Comparison of ENCODE assay signal across 8 cellular contexts in the genomic region with DNA sequence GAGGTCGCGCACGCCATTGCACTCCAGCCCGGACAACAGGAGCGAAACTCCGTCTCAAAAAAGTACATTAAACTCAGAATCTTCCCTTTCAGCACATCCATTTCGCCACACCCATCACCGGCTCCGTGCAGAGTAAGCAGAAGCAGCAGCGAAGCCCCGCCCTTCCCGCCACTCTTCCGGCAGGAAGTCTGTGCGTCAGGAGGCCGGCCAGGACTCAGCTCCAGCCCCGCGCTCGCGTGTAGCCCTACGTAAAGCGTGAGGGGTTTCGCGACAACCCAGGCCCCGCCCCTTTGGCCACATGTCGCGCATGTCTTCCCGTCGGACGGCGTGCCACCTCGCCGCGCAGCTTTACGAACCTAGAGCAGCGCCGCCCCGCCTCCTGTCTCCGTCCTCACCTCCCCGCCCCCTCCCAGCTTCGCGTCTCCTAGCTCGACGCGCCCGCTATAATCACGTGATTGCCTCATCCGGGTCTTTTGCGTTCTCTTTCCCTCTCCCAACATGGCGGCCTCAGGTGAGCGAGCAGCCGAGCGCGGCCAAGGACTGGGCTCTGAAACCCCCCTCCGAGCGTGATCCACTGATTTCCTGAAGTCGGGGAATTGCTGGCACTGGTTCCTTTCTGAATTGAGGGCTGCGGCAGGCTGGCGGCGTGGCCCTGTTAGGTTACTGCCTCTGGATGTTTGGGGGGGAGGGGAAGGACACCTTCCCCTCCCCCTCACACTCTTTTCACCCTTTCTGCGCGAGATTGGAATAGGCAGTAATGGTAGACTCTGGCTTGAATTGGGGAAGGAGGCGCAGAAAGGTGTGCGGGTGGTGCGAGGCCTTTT. TPM values are rescaled to one million over a fixed set of nuclear protein-coding genes. Genes with fewer than 3 reads are reported as not detected.
DNase-seq lines count a peak whose midpoint lies in the region; ATAC-seq lines count a peak whose summit lies in the region.

A gene with protein sequence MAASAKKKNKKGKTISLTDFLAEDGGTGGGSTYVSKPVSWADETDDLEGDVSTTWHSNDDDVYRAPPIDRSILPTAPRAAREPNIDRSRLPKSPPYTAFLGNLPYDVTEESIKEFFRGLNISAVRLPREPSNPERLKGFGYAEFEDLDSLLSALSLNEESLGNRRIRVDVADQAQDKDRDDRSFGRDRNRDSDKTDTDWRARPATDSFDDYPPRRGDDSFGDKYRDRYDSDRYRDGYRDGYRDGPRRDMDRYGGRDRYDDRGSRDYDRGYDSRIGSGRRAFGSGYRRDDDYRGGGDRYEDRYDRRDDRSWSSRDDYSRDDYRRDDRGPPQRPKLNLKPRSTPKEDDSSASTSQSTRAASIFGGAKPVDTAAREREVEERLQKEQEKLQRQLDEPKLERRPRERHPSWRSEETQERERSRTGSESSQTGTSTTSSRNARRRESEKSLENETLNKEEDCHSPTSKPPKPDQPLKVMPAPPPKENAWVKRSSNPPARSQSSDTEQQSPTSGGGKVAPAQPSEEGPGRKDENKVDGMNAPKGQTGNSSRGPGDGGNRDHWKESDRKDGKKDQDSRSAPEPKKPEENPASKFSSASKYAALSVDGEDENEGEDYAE (plus strand): TSS at position 471 of the 824 bp plus-strand sequence. CDS start 28 bp downstream, at position 499.

- H3K27me3 ChIP-seq in mononuclear cell (ENCODE audit: insufficient read depth, low read length): no peaks in the 10 kb centered on the region

- H3K27me3 Mint-ChIP-seq in IgD-negative memory B cell: no peaks in the 10 kb centered on the region

- H3K9me3 Mint-ChIP-seq in IgD-negative memory B cell: no peaks in the 10 kb centered on the region

- no peaks in the 10 kb centered on the region for H3K9me3 ChIP-seq in mononuclear cell (ENCODE audit: low read depth, low read length)

- peak; percentile 90 for ATAC-seq in GM21529 (IDR thresholded peaks at IDR 0.05; ENCODE audit: unreplicated experiment)

- peaks cover 36 to 37% (median 36%) of the 10 kb centered on the region in 3 donors for H3K4me1 Mint-ChIP-seq in IgD-negative memory B cell

- H3K4me3 ChIP-seq in mononuclear cell (ENCODE audit: low read length): peak within 1 kb of the TSS; percentile 100

- H3K27ac Mint-ChIP-seq in IgD-negative memory B cell: peak within 1 kb of the TSS; percentile 99 to 100 (median 100)

- H3K4me3 Mint-ChIP-seq in IgD-negative memory B cell: peak within 1 kb of the TSS; percentile 97 to 99 (median 98)

- peaks cover 4% of the 10 kb centered on the region for H3K36me3 Mint-ChIP-seq in IgD-negative memory B cell

- DNase-seq in DMS 273 treated with DMSO at 0.1 percent for 48 hours (lab: John Stamatoyannopoulos, UW) (peak; percentile 95), OCI-M2 (lab: John Stamatoyannopoulos, UW; ENCODE audit: unreplicated experiment) (peak; percentile 86), activated T-cell treated with anti-CD3 and anti-CD28 coated beads for 4 hours (peak; percentile 100), epidermal melanocyte (ENCODE audit: insufficient read length, low spot score) (peak; percentile 88)
- peak; percentile 99 for DNase-seq in stimulated activated CD8-positive, alpha-beta memory T cell treated with anti-CD3 and anti-CD28 coated beads, Interleukin-4, amount 100 ng/mL, for 1 hour (ENCODE audit: low read depth in 2 of 2, low spot score in 1 of 2)

- peaks cover 47% of the 10 kb centered on the region for H3K4me1 ChIP-seq in mononuclear cell (ENCODE audit: insufficient read depth, low read length)

RNA-seq across cellular contexts. Expression of the gene that starts here (rescaled TPM):
- polyA plus RNA-seq in IgD-negative memory B cell: 104 TPM
- 1,510 TPM for total RNA-seq in mononuclear cell

Comparison
In these comparisons a context has a peak if more than half of its experiments do, and no peak if none do; other contexts are left out.
1. Peak in every context shown above with its lines: DNase-seq, ATAC-seq and H3K4me3 ChIP-seq.